Comparison of ENCODE assay signal across 1 cellular context in genomic region chr6:134910596-134910935, GRCh38.
TF ChIP-seq lines count a peak whose summit lies in the region.

No MANE protein-coding gene starts in this region.

TF ChIP-seq in HepG2, 621 proteins besides CTCF, POLR2A, EP300 and RAD21:
- TF ChIP-seq MAFK (conservative IDR thresholded peaks at IDR 0.05 in 1 of 2, IDR thresholded peaks at IDR 0.05 in 1 of 2; ENCODE audit: low read length in 2 of 2) (peak; percentile 49 to 71; a peak in 3 of 4 replicates), USF2 (IDR thresholded peaks at IDR 0.05; ENCODE audit: low read depth, low read length) (no peak), USF2 (CRISPR knock-in tag; IDR thresholded peaks at IDR 0.05; ENCODE audit: borderline replicate concordance) (no peak), MAFF (IDR thresholded peaks at IDR 0.05; ENCODE audit: low read depth, low read length) (peak; percentile 60)
